26 cellular contexts compared by ENCODE assay signal in the genomic region with DNA sequence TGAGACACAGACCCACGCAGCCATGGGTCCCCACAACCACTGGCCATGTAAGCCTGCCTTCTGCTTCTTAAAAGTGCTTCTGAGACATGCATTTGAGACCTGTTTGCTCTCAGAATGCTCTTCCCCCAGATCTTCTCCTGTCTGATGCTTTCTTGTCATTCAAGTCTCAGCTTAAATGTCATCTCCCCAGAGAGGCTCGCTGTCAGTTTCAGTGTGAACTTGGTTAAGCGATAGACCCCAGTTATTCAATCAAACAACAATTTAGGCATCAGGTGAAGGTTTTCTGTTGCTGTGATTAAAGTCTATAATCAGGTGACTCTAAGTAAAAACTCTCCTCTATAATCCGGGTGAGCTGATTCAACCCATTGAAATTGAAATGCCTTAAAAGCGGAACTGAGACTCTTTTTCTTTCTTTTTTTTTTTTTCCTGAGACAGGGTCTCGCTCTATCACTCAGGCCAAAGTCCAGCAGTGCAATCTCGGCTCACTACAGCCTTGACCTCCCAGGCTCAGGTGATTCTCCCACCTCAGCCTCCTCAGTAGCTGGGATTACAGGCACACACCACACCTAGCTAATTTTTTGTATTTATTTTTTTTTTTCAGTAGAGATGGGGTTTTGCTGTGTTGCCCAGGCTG.
"Had no signal": no experiment of that assay in that cellular context is flagged by ENCODE, and none has a peak within 500 bp of the region (broad histone marks: within the 10 kb centered on the region; RNA-seq: fewer than 3 reads in every experiment).

No MANE protein-coding gene starts in this region.

- FAIRE-seq: colon had no signal

- H3K79me2 ChIP-seq: parathyroid adenoma had no signal

- H3K4me2 ChIP-seq: smooth muscle cell had no signal

- H3K36me3 ChIP-seq: esophagus muscularis mucosa, heart left ventricle, right atrium auricular region, suprapubic skin, tibial artery had no signal

- H3K4me1 Mint-ChIP-seq: activated B cell treated with CpG ODN at 0.5 μM for 24 hours; activated CD4-positive, alpha-beta T cell treated with anti-CD3 and anti-CD28 coated beads for 36 hours; neural crest cell had no signal

- H3K27ac Mint-ChIP-seq: activated B cell treated with CpG ODN at 0.5 μM for 24 hours; activated CD4-positive, alpha-beta T cell treated with anti-CD3 and anti-CD28 coated beads for 36 hours; activated naive CD8-positive, alpha-beta T cell; activated T-cell treated with anti-CD3 and anti-CD28 coated beads, Interleukin-2, amount 50 U/mL, for 72 hours; naive thymus-derived CD4-positive, alpha-beta T cell had no signal

- H2AFZ ChIP-seq: parathyroid adenoma had no signal

- H3K36me3 Mint-ChIP-seq: activated naive CD8-positive, alpha-beta T cell had no signal

- H3K4me3 ChIP-seq: body of pancreas, esophagus muscularis mucosa, heart left ventricle, right atrium auricular region, smooth muscle cell, suprapubic skin, tibial artery had no signal

- H3K9ac ChIP-seq: parathyroid adenoma had no signal

- ATAC-seq: activated CD4-positive, alpha-beta T cell treated with anti-CD3 and anti-CD28 coated beads for 36 hours; activated T-cell treated with anti-CD3 and anti-CD28 coated beads, Interleukin-2, amount 50 U/mL, for 72 hours; foreskin keratinocyte; heart left ventricle; naive thymus-derived CD4-positive, alpha-beta T cell had no signal

- H3K27me3 ChIP-seq: body of pancreas, right atrium auricular region had no signal

- DNase-seq: activated B cell treated with CpG ODN at 0.5 μM for 24 hours; activated CD4-positive, alpha-beta T cell treated with anti-CD3 and anti-CD28 coated beads for 36 hours; activated effector memory CD4-positive, alpha-beta T cell treated with Interleukin-2 at 50 U/mL for 16 hours; activated naive CD4-positive, alpha-beta T cell treated with Interleukin-2 at 50 U/mL for 16 hours; activated T-cell treated with anti-CD3 and anti-CD28 coated beads for 4 hours; activated T-cell treated with anti-CD3 and anti-CD28 coated beads, Interleukin-2, amount 50 U/mL, for 72 hours; anterior cingulate cortex; body of pancreas; dermis blood vessel endothelial cell; effector CD4-positive, alpha-beta T cell; foreskin keratinocyte; heart left ventricle; midbrain; naive thymus-derived CD4-positive, alpha-beta T cell; nucleus accumbens; stimulated activated CD4-positive, alpha-beta T cell treated with anti-CD3 and anti-CD28 coated beads, Interleukin-1b, Interleukin-23, amount 100 ng/mL, for 48 hours; stimulated activated naive CD4-positive, alpha-beta T cell; tibial artery had no signal

- H3K9me3 ChIP-seq: body of pancreas, suprapubic skin had no signal

- H3K27ac ChIP-seq: body of pancreas, esophagus muscularis mucosa, foreskin keratinocyte, heart left ventricle, parathyroid adenoma, right atrium auricular region, suprapubic skin, tibial artery had no signal

- H3K4me1 ChIP-seq: body of pancreas, esophagus muscularis mucosa, foreskin keratinocyte, heart left ventricle, parathyroid adenoma, right atrium auricular region, suprapubic skin, tibial artery had no signal

- H3K4me3 Mint-ChIP-seq: activated B cell treated with CpG ODN at 0.5 μM for 24 hours; activated CD4-positive, alpha-beta T cell treated with anti-CD3 and anti-CD28 coated beads for 36 hours; activated naive CD8-positive, alpha-beta T cell; activated T-cell treated with anti-CD3 and anti-CD28 coated beads, Interleukin-2, amount 50 U/mL, for 72 hours; naive thymus-derived CD4-positive, alpha-beta T cell; neural crest cell had no signal
